In genomic region chr6:52186480-52186879, GRCh38 we compare ENCODE assay signal across 22 cellular contexts. TPM values are rescaled to one million over a fixed set of nuclear protein-coding genes. Genes with fewer than 3 reads are reported as not detected.
DNase-seq lines count a peak whose midpoint lies in the region; ATAC-seq, FAIRE-seq and TF ChIP-seq lines count a peak whose summit lies in the region.
"Had no signal": no experiment of that assay in that cellular context is flagged by ENCODE, and none has a peak within 500 bp of the region (broad histone marks: within the 10 kb centered on the region; RNA-seq: fewer than 3 reads in every experiment).

No MANE protein-coding gene starts in this region.

- H3K4me1 Mint-ChIP-seq in CD4-positive, alpha-beta T cell (ENCODE audit: low read depth), result no peaks in the 10 kb centered on the region
- H3K4me1 Mint-ChIP-seq in naive thymus-derived CD4-positive, alpha-beta T cell, result no peaks in the 10 kb centered on the region
- H3K4me1 Mint-ChIP-seq: central memory CD8-positive, alpha-beta T cell had no signal

- peak overlapping the region; percentile 32 for H3K4me3 Mint-ChIP-seq in CD4-positive, alpha-beta T cell
- H3K4me3 Mint-ChIP-seq in naive thymus-derived CD4-positive, alpha-beta T cell, result no peak overlapping the region
- H3K4me3 Mint-ChIP-seq: activated naive CD8-positive, alpha-beta T cell treated with anti-CD3 and anti-CD28 coated beads for 36 hours; CD8-positive, alpha-beta T cell; central memory CD8-positive, alpha-beta T cell had no signal

- 74 to 81% (median 79%) methylated on average over 5 of the region's 5 CpGs for WGBS in small intestine, 3 donors

- no peak for FAIRE-seq in small intestine (lab: Jason Lieb, UNC)
- FAIRE-seq: islet of Langerhans, pancreas, TTC549 had no signal

- DNase-seq in CD4-positive, alpha-beta T cell, result no peak
- DNase-seq in hepatic stellate cell (ENCODE audit: low spot score), result no peak
- DNase-seq in activated CD4-positive, CD25-positive, alpha-beta regulatory T cell treated with anti-CD3 and anti-CD28 coated beads, Interleukin-2, amount 50 U/mL, for 72 hours, result no peak
- no peak for DNase-seq in small intestine
- no peak for DNase-seq in naive thymus-derived CD4-positive, alpha-beta T cell
- DNase-seq: activated naive CD8-positive, alpha-beta T cell treated with anti-CD3 and anti-CD28 coated beads for 36 hours; CD8-positive, alpha-beta T cell; GDM1; NCI-H526; pancreas; Right ventricle myocardium superior; stimulated activated CD4-positive, alpha-beta T cell treated with anti-CD3 and anti-CD28 coated beads, Interleukin-15, amount 100 ng/mL, for 24 hours had no signal

- H3K36me3 ChIP-seq in small intestine (ENCODE audit: control insufficient read depth in 2 of 2, insufficient read depth in 2 of 2, low read length in 2 of 2), result no peaks in the 10 kb centered on the region
- no peaks in the 10 kb centered on the region for H3K36me3 ChIP-seq in naive thymus-derived CD4-positive, alpha-beta T cell (ENCODE audit: control insufficient read depth in 2 of 3, insufficient read depth in 3 of 3, low read length in 3 of 3)
- H3K36me3 ChIP-seq: gastroesophageal sphincter, pancreas, thoracic aorta had no signal

- H3K27me3 ChIP-seq in CD4-positive, alpha-beta T cell (ENCODE audit: control insufficient read depth, insufficient read depth, low read length), result peaks cover 5% of the 10 kb centered on the region
- no peaks in the 10 kb centered on the region for H3K27me3 ChIP-seq in small intestine (ENCODE audit: control insufficient read depth in 2 of 2, insufficient read depth in 2 of 2, low read length in 2 of 2)
- no peaks in the 10 kb centered on the region for H3K27me3 ChIP-seq in naive thymus-derived CD4-positive, alpha-beta T cell (ENCODE audit: control insufficient read depth in 2 of 2, insufficient read depth in 2 of 2, low read length in 2 of 2)
- H3K27me3 ChIP-seq: gastroesophageal sphincter, pancreas had no signal

- no peak overlapping the region for H3K27ac Mint-ChIP-seq in CD4-positive, alpha-beta T cell
- H3K27ac Mint-ChIP-seq in naive thymus-derived CD4-positive, alpha-beta T cell, result no peak overlapping the region
- H3K27ac Mint-ChIP-seq: activated naive CD8-positive, alpha-beta T cell treated with anti-CD3 and anti-CD28 coated beads for 36 hours; CD8-positive, alpha-beta T cell had no signal

- no peak for ATAC-seq in CD4-positive, alpha-beta T cell (ENCODE audit: poor library complexity)
- peak; percentile 73 for ATAC-seq in GM19035 (IDR thresholded peaks at IDR 0.05; ENCODE audit: unreplicated experiment)
- ATAC-seq in GM21786 (IDR thresholded peaks at IDR 0.05; ENCODE audit: unreplicated experiment), result peak; percentile 83
- ATAC-seq in HG03175 (IDR thresholded peaks at IDR 0.05; ENCODE audit: unreplicated experiment), result peak; percentile 75
- no peak for ATAC-seq in naive thymus-derived CD4-positive, alpha-beta T cell
- ATAC-seq: CD8-positive, alpha-beta T cell; gastroesophageal sphincter; pancreas had no signal

- no peaks in the 10 kb centered on the region for H3K4me1 ChIP-seq in small intestine (ENCODE audit: control insufficient read depth in 2 of 2, insufficient read depth in 1 of 2, low read depth in 1 of 2, low read length in 1 of 2)
- no peaks in the 10 kb centered on the region for H3K4me1 ChIP-seq in naive thymus-derived CD4-positive, alpha-beta T cell (ENCODE audit: control insufficient read depth in 2 of 2, insufficient read depth in 2 of 2, low read length in 2 of 2)
- H3K4me1 ChIP-seq: gastroesophageal sphincter, pancreas had no signal

- TF ChIP-seq CTCF in CD4-positive, alpha-beta T cell (IDR thresholded peaks at IDR 0.05), result no peak

- peaks cover 18% of the 10 kb centered on the region for H3K27me3 Mint-ChIP-seq in CD4-positive, alpha-beta T cell
- peaks cover 17 to 55% (median 31%) of the 10 kb centered on the region in 5 donors for H3K27me3 Mint-ChIP-seq in naive thymus-derived CD4-positive, alpha-beta T cell

- H3K36me3 Mint-ChIP-seq in CD4-positive, alpha-beta T cell (ENCODE audit: low read depth), result no peaks in the 10 kb centered on the region
- H3K36me3 Mint-ChIP-seq in naive thymus-derived CD4-positive, alpha-beta T cell, result no peaks in the 10 kb centered on the region
- H3K36me3 Mint-ChIP-seq: activated naive CD8-positive, alpha-beta T cell treated with anti-CD3 and anti-CD28 coated beads for 36 hours; CD8-positive, alpha-beta T cell had no signal

- intact Hi-C loops in CD4-positive, alpha-beta T cell (cut with DNase I, micrococcal nuclease), result no loop called here
- intact Hi-C loops in naive thymus-derived CD4-positive, alpha-beta T cell (cut with micrococcal nuclease), result no loop called here

- H3K4me3 ChIP-seq in small intestine (ENCODE audit: low read depth in 1 of 2, low read length in 2 of 2), result no peak overlapping the region
- no peak overlapping the region for H3K4me3 ChIP-seq in naive thymus-derived CD4-positive, alpha-beta T cell (ENCODE audit: low read length)
- H3K4me3 ChIP-seq: gastroesophageal sphincter, pancreas, thoracic aorta had no signal

- H3K9me3 ChIP-seq in CD4-positive, alpha-beta T cell (ENCODE audit: control insufficient read depth, low read length), result no peaks in the 10 kb centered on the region
- no peaks in the 10 kb centered on the region for H3K9me3 ChIP-seq in small intestine (ENCODE audit: control insufficient read depth, low read depth)
- no peaks in the 10 kb centered on the region for H3K9me3 ChIP-seq in naive thymus-derived CD4-positive, alpha-beta T cell (ENCODE audit: control insufficient read depth in 2 of 3, low read length in 3 of 3)
- H3K9me3 ChIP-seq: gastroesophageal sphincter, pancreas, thoracic aorta had no signal

- POLR2A ChIA-PET in CD4-positive, alpha-beta T cell (lab: Charles Lee), result no interaction called here
- POLR2A ChIA-PET in naive thymus-derived CD4-positive, alpha-beta T cell (lab: Charles Lee), result no interaction called here

- CTCF ChIA-PET in CD4-positive, alpha-beta T cell (lab: Charles Lee), result no interaction called here
- CTCF ChIA-PET in naive thymus-derived CD4-positive, alpha-beta T cell (lab: Charles Lee), result no interaction called here

- H3K9me3 Mint-ChIP-seq in CD4-positive, alpha-beta T cell, result no peaks in the 10 kb centered on the region
- peaks cover 0 to 2% (median 0%) of the 10 kb centered on the region in 11 donors for H3K9me3 Mint-ChIP-seq in naive thymus-derived CD4-positive, alpha-beta T cell
- H3K9me3 Mint-ChIP-seq: activated naive CD8-positive, alpha-beta T cell treated with anti-CD3 and anti-CD28 coated beads for 36 hours; CD8-positive, alpha-beta T cell; central memory CD8-positive, alpha-beta T cell had no signal

- H3K27ac ChIP-seq in CD4-positive, alpha-beta T cell (ENCODE audit: low read depth, low read length), result no peak overlapping the region
- no peak overlapping the region for H3K27ac ChIP-seq in small intestine (ENCODE audit: low read depth in 1 of 2, low read length in 1 of 2)
- H3K27ac ChIP-seq in naive thymus-derived CD4-positive, alpha-beta T cell (ENCODE audit: low read depth, low read length), result no peak overlapping the region
- H3K27ac ChIP-seq: gastroesophageal sphincter, pancreas, thoracic aorta had no signal

RNA-seq across cellular contexts. Expression of gene IL17A, which starts 0.3 kb away (rescaled TPM):
- under 1 TPM in 1 of 2 experiments, not detected in 1; 0.14 TPM for total RNA-seq in CD4-positive, alpha-beta T cell
- polyA plus RNA-seq in small intestine, result under 1 TPM in 1 of 3 donors, not detected in 2; 0.03 TPM
- not detected for total RNA-seq in naive thymus-derived CD4-positive, alpha-beta T cell
- not detected for polyA plus RNA-seq in naive thymus-derived CD4-positive, alpha-beta T cell
- total RNA-seq: A172; activated naive CD8-positive, alpha-beta T cell treated with anti-CD3 and anti-CD28 coated beads for 36 hours; CD8-positive, alpha-beta T cell; gastroesophageal sphincter; mononuclear cell; pancreas; Right ventricle myocardium superior; thoracic aorta had no signal
- polyA plus RNA-seq: pancreas had no signal

RNA-seq across cellular contexts. Expression of gene IL17F, which starts 57.8 kb away (rescaled TPM):
- not detected for total RNA-seq in CD4-positive, alpha-beta T cell
- polyA plus RNA-seq in small intestine, result not detected
- total RNA-seq in naive thymus-derived CD4-positive, alpha-beta T cell, result under 1 TPM in 1 of 5 experiments, not detected in 4; 0.48 TPM
- polyA plus RNA-seq in naive thymus-derived CD4-positive, alpha-beta T cell, result not detected
- total RNA-seq: A172; activated naive CD8-positive, alpha-beta T cell treated with anti-CD3 and anti-CD28 coated beads for 36 hours; CD8-positive, alpha-beta T cell; gastroesophageal sphincter; mononuclear cell; pancreas; Right ventricle myocardium superior; thoracic aorta had no signal
- polyA plus RNA-seq: pancreas had no signal

Comparison
In these comparisons a context has a peak if more than half of its experiments do, and no peak if none do; other contexts are left out.
1. ATAC-seq: peak in GM19035 (single experiment), GM21786 (single experiment) and HG03175 (single experiment); none in CD4-positive, alpha-beta T cell (single experiment) and naive thymus-derived CD4-positive, alpha-beta T cell (single experiment).